22 cellular contexts compared by ENCODE assay signal in the genomic region with DNA sequence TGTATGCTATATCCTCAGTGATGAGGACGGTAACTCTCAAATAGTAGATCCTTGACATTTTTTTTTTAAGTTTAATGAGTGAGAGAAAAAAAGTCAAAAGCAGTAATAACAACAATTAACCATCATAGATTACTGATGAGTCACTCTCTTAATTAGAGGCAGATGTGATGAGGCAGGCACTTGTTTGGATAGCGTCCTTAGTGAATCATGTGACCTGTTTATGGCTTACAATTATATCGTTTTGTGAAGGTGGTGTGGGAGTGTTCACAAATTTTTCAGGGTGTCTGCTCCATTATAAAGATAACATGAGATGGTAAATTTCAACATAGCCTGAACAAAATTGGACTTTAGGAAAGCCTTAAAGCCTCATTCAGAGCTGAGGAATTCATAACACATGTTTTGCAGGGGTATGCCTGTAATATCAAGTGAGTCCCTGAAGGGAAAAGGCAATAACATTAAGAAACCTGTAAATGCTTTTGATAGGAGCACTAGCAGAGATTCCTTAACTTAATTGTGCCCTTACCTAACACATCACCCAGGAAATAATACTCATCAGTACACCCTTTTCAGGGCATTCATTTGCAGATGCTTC. TPM values are rescaled to one million over a fixed set of nuclear protein-coding genes. Genes with fewer than 3 reads are reported as not detected.
DNase-seq lines count a peak whose midpoint lies in the region; ATAC-seq and TF ChIP-seq lines count a peak whose summit lies in the region.
"Had no signal": no experiment of that assay in that cellular context is flagged by ENCODE, and none has a peak within 500 bp of the region (broad histone marks: within the 10 kb centered on the region; RNA-seq: fewer than 3 reads in every experiment).

No MANE protein-coding gene starts in this region.

- no peaks in the 10 kb centered on the region for H3K9me3 ChIP-seq in smooth muscle cell (replicated peaks; ENCODE audit: low read depth)
- H3K9me3 ChIP-seq: upper lobe of left lung had no signal

- no peaks in the 10 kb centered on the region for H4K20me1 ChIP-seq in smooth muscle cell (ENCODE audit: low read depth)

- peak overlapping the region; percentile 51 for H3K27ac ChIP-seq in smooth muscle cell (ENCODE audit: low read depth)
- H3K27ac ChIP-seq: 22Rv1, coronary artery, upper lobe of left lung had no signal

- H3K4me1 ChIP-seq in smooth muscle cell (ENCODE audit: low read depth), result no peaks in the 10 kb centered on the region

- DNase-seq in NCI-H1417 (lab: John Stamatoyannopoulos, UW), result peak in 2 of 3 experiments; percentile 34 to 69
- DNase-seq in NCI-H1417 treated with DMSO at 0.1 percent for 48 hours (lab: John Stamatoyannopoulos, UW), result no peak
- DNase-seq in NCI-H69 (lab: John Stamatoyannopoulos, UW), result peak; percentile 87
- peak; percentile 1 to 8 for DNase-seq in erythroblast (lab: John Stamatoyannopoulos, UW)
- DNase-seq in smooth muscle cell (lab: John Stamatoyannopoulos, UW; ENCODE audit: unreplicated experiment), result no peak
- no peak for DNase-seq in stimulated activated CD4-positive, alpha-beta T cell treated with anti-CD3 and anti-CD28 coated beads, Interleukin-2, amount 100 ng/mL, for 24 hours
- no peak for DNase-seq in lower leg skin (ENCODE audit: low spot score in 2 of 2)
- DNase-seq: activated CD4-positive, alpha-beta T cell treated with anti-CD3 and anti-CD28 coated beads for 4 hours; activated naive CD4-positive, alpha-beta T cell treated with anti-CD3 and anti-CD28 coated beads, Interleukin-2, amount 10 ng/mL, durations not matched to agents 7 days and 5 days; CD4-positive, CD25-positive, alpha-beta regulatory T cell; DMS79; head of caudate nucleus; mammary epithelial cell; NCI-H2029 treated with DMSO at 0.1 percent for 48 hours; stimulated activated CD4-positive, alpha-beta T cell treated with anti-CD3 and anti-CD28 coated beads, Interleukin-12 subunit alpha, Interleukin-12 subunit beta, amount 100 ng/mL, for 4 hours; stimulated activated naive B cell treated with anti-CD40 and anti-IgM and Interleukin-4, amounts not matched to agents 10 μg/mL and 1 μg/mL and 100 μg/mL, for 72 hours; upper lobe of left lung had no signal

- H2AFZ ChIP-seq in smooth muscle cell (ENCODE audit: low read depth), result no peak overlapping the region

- H3K4me3 ChIP-seq in smooth muscle cell (no peak overlapping the region), lower leg skin (ENCODE audit: low read depth, poor library complexity, severe bottlenecking) (no peak overlapping the region)
- H3K4me3 ChIP-seq: coronary artery, upper lobe of left lung had no signal

- no peaks in the 10 kb centered on the region for H3K79me2 ChIP-seq in smooth muscle cell (ENCODE audit: low read depth)

- no peak for ATAC-seq in GM21367 (IDR thresholded peaks at IDR 0.05; ENCODE audit: unreplicated experiment)
- ATAC-seq: natural killer cell treated with Interleukin-12 subunit alpha and Interleukin-12 subunit beta and Interleukin-15 and Interleukin-18, amount 100 ng/mL, for 72 hours; Panc1; stimulated activated naive B cell treated with anti-CD40 and anti-IgM and Interleukin-4, amounts not matched to agents 10 μg/mL and 1 μg/mL and 100 μg/mL, for 72 hours had no signal

- TF ChIP-seq POLR2A in erythroblast (IDR thresholded peaks at IDR 0.05; ENCODE audit: low read length) (no peak), lower leg skin (IDR thresholded peaks at IDR 0.05) (no peak)

- no peak overlapping the region for H3K9ac ChIP-seq in smooth muscle cell (ENCODE audit: low read depth)

- no peaks in the 10 kb centered on the region for H3F3A ChIP-seq in smooth muscle cell (ENCODE audit: low read depth)

- TF ChIP-seq CTCF in smooth muscle cell (IDR thresholded peaks at IDR 0.05; ENCODE audit: borderline replicate concordance, insufficient read depth, poor library complexity, severe bottlenecking), result no peak
- TF ChIP-seq CTCF in lower leg skin (IDR thresholded peaks at IDR 0.05), result no peak

- no peaks in the 10 kb centered on the region for H3K27me3 ChIP-seq in smooth muscle cell (ENCODE audit: low read depth)
- H3K27me3 ChIP-seq: upper lobe of left lung had no signal

- H3K36me3 ChIP-seq in smooth muscle cell (ENCODE audit: low read depth), result no peaks in the 10 kb centered on the region
- H3K36me3 ChIP-seq: upper lobe of left lung had no signal

- no peak overlapping the region for H3K4me2 ChIP-seq in smooth muscle cell

- intact Hi-C loops in lower leg skin (cut with DNase I; ENCODE audit: low total_unique reads), result no loop called here

- 41% methylated on average over 3 of the region's 3 CpGs for WGBS in smooth muscle cell (ENCODE audit: low lambda C conversion rate)
- WGBS in lower leg skin, 2 donors, result 14 to 25% methylated on average over 3 of the region's 3 CpGs

RNA-seq across cellular contexts. Expression of a gene that starts 51.9 kb away (rescaled TPM):
- total RNA-seq in smooth muscle cell, result 24.5 and 37.7 TPM in 2 replicates
- polyA plus RNA-seq in smooth muscle cell, result 8.5 and 12.4 TPM in 2 replicates
- total RNA-seq in lower leg skin, result 10 to 100 TPM; 21.9 to 39.4 (median 33.3) TPM

Comparison
In these comparisons a context has a peak if more than half of its experiments do, and no peak if none do; other contexts are left out.
1. DNase-seq: peak in NCI-H1417 (2 of 3), NCI-H69 (single experiment) and erythroblast (2 of 2); none in NCI-H1417 treated with DMSO at 0.1 percent for 48 hours (single experiment), smooth muscle cell (single experiment), stimulated activated CD4-positive, alpha-beta T cell treated with anti-CD3 and anti-CD28 coated beads, Interleukin-2, amount 100 ng/mL, for 24 hours (0 of 2) and lower leg skin (0 of 2).